In the genomic region with DNA sequence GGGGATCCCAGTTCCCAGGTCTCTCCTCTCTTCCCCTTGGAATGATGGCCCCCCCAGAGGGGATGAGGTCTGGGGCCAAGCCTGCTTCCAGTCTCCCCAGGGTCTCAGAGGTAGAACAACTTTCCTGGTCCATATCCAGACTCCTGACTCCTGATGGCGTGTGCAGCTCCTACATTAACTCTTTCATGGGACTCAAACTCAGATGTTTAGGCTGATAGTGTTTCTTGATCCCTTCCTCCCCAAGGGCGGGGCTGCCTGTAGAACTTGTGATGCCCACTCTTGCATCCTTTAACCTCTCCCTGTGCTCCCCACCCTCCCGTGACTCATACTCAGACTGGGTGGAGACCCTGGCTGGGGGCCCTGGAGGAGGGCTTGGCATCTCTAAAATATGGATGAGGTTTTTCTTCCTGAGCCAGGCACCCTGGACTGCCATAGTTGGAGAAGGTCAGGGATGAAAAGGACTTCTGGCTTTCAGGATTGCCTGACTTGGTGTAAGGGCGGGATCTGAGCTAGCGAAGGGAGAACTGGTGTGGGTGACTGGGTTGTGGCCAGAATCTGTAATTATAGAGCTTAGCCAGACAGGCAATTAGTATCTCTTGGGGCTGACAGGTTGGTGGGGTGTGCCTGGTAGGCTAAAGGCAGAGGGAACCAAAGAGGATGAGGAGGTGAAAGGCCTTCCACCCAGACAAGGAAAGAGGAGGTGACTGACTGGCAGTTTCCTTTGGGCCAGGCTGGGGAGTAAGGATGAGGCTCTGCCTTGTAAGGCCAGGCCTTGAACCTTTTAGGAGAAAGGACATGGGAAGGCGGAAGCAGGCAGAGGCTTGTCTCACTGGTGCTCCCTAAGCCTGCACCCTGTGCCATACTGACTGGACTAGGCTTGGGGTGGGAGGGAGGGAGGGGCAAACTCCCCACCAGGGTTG, we compare ENCODE assay signal across 8 cellular contexts. TPM values are rescaled to one million over a fixed set of nuclear protein-coding genes. Genes with fewer than 3 reads are reported as not detected.
DNase-seq lines count a peak whose midpoint lies in the region; TF ChIP-seq lines count a peak whose summit lies in the region.

No MANE protein-coding gene starts in this region.

- no peak overlapping the region for H2AFZ ChIP-seq in mesenchymal stem cell (ENCODE audit: low read depth, low read length)

- no peaks in the 10 kb centered on the region for H3K9me3 Mint-ChIP-seq in Caco-2 (ENCODE audit: unreplicated experiment)

- peak overlapping the region in 1 of 2 experiments; percentile 44 for H3K14ac ChIP-seq in mesenchymal stem cell (ENCODE audit: low read length in 2 of 2)

- peak overlapping the region in 1 of 2 experiments; percentile 66 for H3K23ac ChIP-seq in mesenchymal stem cell (ENCODE audit: low read length in 2 of 2)

- H3K27me3 Mint-ChIP-seq in Caco-2 (ENCODE audit: insufficient read depth, unreplicated experiment): no peaks in the 10 kb centered on the region

- no peak overlapping the region for H3K27ac Mint-ChIP-seq in Caco-2 (ENCODE audit: unreplicated experiment)

- intact Hi-C loops in Caco-2 (cut with micrococcal nuclease; ENCODE audit: unreplicated experiment): no loop called here
- intact Hi-C loops in uterus (cut with DNase I; ENCODE audit: low total_unique reads): no loop called here

- peak overlapping the region; percentile 100 for H3K9ac ChIP-seq in mesenchymal stem cell (ENCODE audit: low read length)

- H2BK12ac ChIP-seq in mesenchymal stem cell (ENCODE audit: low read length in 2 of 2): peak overlapping the region; percentile 9 to 51

- WGBS in mesenchymal stem cell: 61% methylated on average over 6 of the region's 6 CpGs

- peak overlapping the region; percentile 5 for H2AK5ac ChIP-seq in mesenchymal stem cell (ENCODE audit: low read length, severe bottlenecking)

- H3K9me3 ChIP-seq in Caco-2 (no peaks in the 10 kb centered on the region), mesenchymal stem cell (ENCODE audit: control insufficient read depth, low read length) (no peaks in the 10 kb centered on the region), uterus (no peaks in the 10 kb centered on the region)

- H3K4me1 Mint-ChIP-seq in Caco-2 (ENCODE audit: low read depth, unreplicated experiment): peaks cover 20% of the 10 kb centered on the region

- H3K27ac ChIP-seq in caudate nucleus (ENCODE audit: low read depth, low read length) (peak overlapping the region; percentile 83), mesenchymal stem cell (ENCODE audit: low read length, poor library complexity, severe bottlenecking) (peak overlapping the region; percentile 56), uterus (peak overlapping the region; percentile 92 to 96)

- peak overlapping the region; percentile 19 for H2BK120ac ChIP-seq in mesenchymal stem cell (ENCODE audit: low read depth, low read length)

- H2BK15ac ChIP-seq in mesenchymal stem cell (ENCODE audit: low read depth, poor library complexity, severe bottlenecking): peak overlapping the region; percentile 82

- H3K4me3 ChIP-seq in Caco-2 (ENCODE audit: low read depth, low read length) (no peak overlapping the region), mesenchymal stem cell (ENCODE audit: insufficient read depth in 1 of 2, low read depth in 1 of 2, low read length in 2 of 2) (peak overlapping the region; percentile 78 to 96), uterus (peak overlapping the region; percentile 77 to 79)

- no peak for TF ChIP-seq CTCF in Caco-2 (IDR thresholded peaks at IDR 0.05; ENCODE audit: insufficient read depth in 1 of 2, low read depth in 1 of 2, low read length in 1 of 2, severe bottlenecking in 1 of 2, unreplicated experiment in 1 of 2)
- TF ChIP-seq CTCF in uterus (IDR thresholded peaks at IDR 0.05): no peak
- TF ChIP-seq CTCF in GM10266 (IDR thresholded peaks at IDR 0.05; ENCODE audit: control insufficient read depth, insufficient read depth, low read depth, missing control alignments): no peak

- DNase-seq in Caco-2 (no peak), NCI-H226 (peak; percentile 48), caudate nucleus (lab: John Stamatoyannopoulos, UW) (no peak), mesenchymal stem cell (no peak), uterus (peak; percentile 81 to 87), GM10266 (ENCODE audit: extremely low spot score) (no peak)
- no peak for DNase-seq in stimulated activated CD4-positive, alpha-beta T cell treated with anti-CD3 and anti-CD28 coated beads, Interleukin-12 subunit alpha, Interleukin-12 subunit beta, amount 100 ng/mL, for 4 hours
- DNase-seq in activated CD4-positive, alpha-beta T cell treated with anti-CD3 and anti-CD28 coated beads, Interleukin-2, amount 50 U/mL, for 4 hours: no peak

- H3K4ac ChIP-seq in mesenchymal stem cell (ENCODE audit: low read depth in 1 of 2, low read length in 2 of 2): peak overlapping the region; percentile 20 to 64

- peak in 1 of 2 donors; percentile 19 for TF ChIP-seq POLR2A in uterus (IDR thresholded peaks at IDR 0.05)

- peak overlapping the region; percentile 54 for H4K91ac ChIP-seq in mesenchymal stem cell (ENCODE audit: low read length)

- POLR2A ChIA-PET in Caco-2 (lab: Charles Lee): interaction anchor here (1.0 kb wide), 1 partner anchor 8 kb away, joined by 3 read pairs; no protein-coding TSS in a partner anchor

- H3K27me3 ChIP-seq in Caco-2 (replicated peaks; ENCODE audit: control insufficient read depth, insufficient read depth, low read length) (no peaks in the 10 kb centered on the region), mesenchymal stem cell (ENCODE audit: control insufficient read depth in 1 of 2, insufficient read depth in 1 of 2, low read length in 2 of 2) (peaks cover 16 to 19% of the 10 kb centered on the region in 2 experiments), uterus (no peaks in the 10 kb centered on the region)

- peak overlapping the region; percentile 73 for H3K4me3 Mint-ChIP-seq in Caco-2 (ENCODE audit: unreplicated experiment)

- H4K8ac ChIP-seq in mesenchymal stem cell (ENCODE audit: low read length): peak overlapping the region; percentile 68

- H3K79me1 ChIP-seq in mesenchymal stem cell (replicated peaks; ENCODE audit: low read length, poor library complexity, severe bottlenecking): peaks cover 15% of the 10 kb centered on the region

- peak overlapping the region; percentile 46 to 71 for H3K18ac ChIP-seq in mesenchymal stem cell (ENCODE audit: low read depth in 1 of 2, low read length in 2 of 2)

- CTCF ChIA-PET in Caco-2 (lab: Charles Lee): interaction anchor here (0.8 to 2.1 kb wide), 3 partner anchors 8 to 26 kb away, joined by 4 to 17 read pairs (median 7); no protein-coding TSS in a partner anchor

- H3K36me3 Mint-ChIP-seq in Caco-2 (ENCODE audit: insufficient read depth, unreplicated experiment): no peaks in the 10 kb centered on the region

- H3K36me3 ChIP-seq in Caco-2 (ENCODE audit: control insufficient read depth, insufficient read depth, low read length) (no peaks in the 10 kb centered on the region), mesenchymal stem cell (ENCODE audit: control insufficient read depth in 1 of 2, insufficient read depth in 2 of 2, low read depth in 1 of 2, low read length in 2 of 2) (peaks cover 14 to 24% of the 10 kb centered on the region in 2 experiments), uterus (no peaks in the 10 kb centered on the region)

- no TSS peak for BruUV-seq in Caco-2 (replicated peaks; lab: Mats Ljungman, UMichigan)

- H2BK5ac ChIP-seq in mesenchymal stem cell (ENCODE audit: low read depth, low read length, poor library complexity, severe bottlenecking): no peak overlapping the region

- peak overlapping the region; percentile 91 for H3K4me2 ChIP-seq in mesenchymal stem cell (ENCODE audit: low read length, poor library complexity, severe bottlenecking)

- H3K4me1 ChIP-seq in Caco-2 (peaks cover 6% of the 10 kb centered on the region; the same call in 1 of the 2 replicates), mesenchymal stem cell (ENCODE audit: control insufficient read depth, insufficient read depth, low read depth, low read length) (peaks cover 34% of the 10 kb centered on the region), uterus (peaks cover 14 to 24% of the 10 kb centered on the region in 2 donors)

RNA-seq across cellular contexts. Expression of a gene that starts 1.5 kb away (rescaled TPM):
- total RNA-seq in Caco-2 (2022) (10.5 and 10.6 TPM in 2 replicates), uterus (100 to 1,000 TPM in 2 of 4 donors, 10 to 100 TPM in 2; 75.9 to 150 (median 102) TPM)
- 50.2 TPM for polyA plus RNA-seq in mesenchymal stem cell (2013, experiment 1 of 2)
- 47.9 TPM for polyA plus RNA-seq in mesenchymal stem cell (2013, experiment 2 of 2)

RNA-seq across cellular contexts. Expression of a gene that starts 5.9 kb away (rescaled TPM):
- total RNA-seq in Caco-2 (2022) (0.50 and 1.3 TPM in 2 replicates), uterus (not detected)
- not detected for polyA plus RNA-seq in mesenchymal stem cell (2013, experiment 1 of 2)
- polyA plus RNA-seq in mesenchymal stem cell (2013, experiment 2 of 2): not detected

RNA-seq across cellular contexts. Expression of a gene that starts 54.4 kb away (rescaled TPM):
- total RNA-seq in Caco-2 (2022): 135 and 138 TPM in 2 replicates
- 83.7 TPM for polyA plus RNA-seq in mesenchymal stem cell (2013, experiment 1 of 2)
- polyA plus RNA-seq in mesenchymal stem cell (2013, experiment 2 of 2): 81.9 TPM
- total RNA-seq in uterus: 10 to 100 TPM; 50.5 to 78.8 (median 69.4) TPM

Comparison
In these comparisons a context has a peak if more than half of its experiments do, and no peak if none do; other contexts are left out.
1. DNase-seq: peak in NCI-H226 (single experiment) and uterus (2 of 2); none in Caco-2 (0 of 2), caudate nucleus (0 of 61), mesenchymal stem cell (single experiment), stimulated activated CD4-positive, alpha-beta T cell treated with anti-CD3 and anti-CD28 coated beads, Interleukin-12 subunit alpha, Interleukin-12 subunit beta, amount 100 ng/mL, for 4 hours (single experiment), GM10266 (single experiment) and activated CD4-positive, alpha-beta T cell treated with anti-CD3 and anti-CD28 coated beads, Interleukin-2, amount 50 U/mL, for 4 hours (0 of 2).
2. Peak in every context shown above with its lines, with median percentiles within 50 percentile points of each other: H3K27ac ChIP-seq.